8 cellular contexts compared by ENCODE assay signal in genomic region chr20:49914310-49915117, GRCh38. TPM values are rescaled to one million over a fixed set of nuclear protein-coding genes. Genes with fewer than 3 reads are reported as not detected.
DNase-seq lines count a peak whose midpoint lies in the region; ATAC-seq and TF ChIP-seq lines count a peak whose summit lies in the region.

No MANE protein-coding gene starts in this region.

- H3K4me3 ChIP-seq in GM06990 (replicated peaks; ENCODE audit: low read depth, low read length) (peak overlapping the region; percentile 71), iPS-18c (ENCODE audit: insufficient read depth, low read depth, low read length) (peak overlapping the region; percentile 97)

- no peaks in the 10 kb centered on the region for H3K27me3 Mint-ChIP-seq in activated naive CD8-positive, alpha-beta T cell treated with anti-CD3 and anti-CD28 coated beads for 36 hours

- DNase-seq in GM06990 (ENCODE audit: extremely low read depth, insufficient read length) (no peak), UCSD-AML1 (lab: John Stamatoyannopoulos, UW; ENCODE audit: unreplicated experiment) (no peak)
- peak; percentile 12 for DNase-seq in activated naive CD8-positive, alpha-beta T cell treated with anti-CD3 and anti-CD28 coated beads for 36 hours
- peak; percentile 30 for DNase-seq in stimulated activated CD8-positive, alpha-beta memory T cell treated with anti-CD3 and anti-CD28 coated beads, Interleukin-4, amount 100 ng/mL, for 48 hours

- peaks cover 5% of the 10 kb centered on the region for H3K36me3 ChIP-seq in GM06990 (ENCODE audit: control insufficient read depth, insufficient read depth, low read length)

- ATAC-seq in HG03342 (IDR thresholded peaks at IDR 0.05; ENCODE audit: unreplicated experiment): peak; percentile 4
- ATAC-seq in HG03095 (IDR thresholded peaks at IDR 0.05; ENCODE audit: unreplicated experiment): no peak
- ATAC-seq in GM18867 (IDR thresholded peaks at IDR 0.05; ENCODE audit: unreplicated experiment): no peak

- H3K27ac Mint-ChIP-seq in activated naive CD8-positive, alpha-beta T cell treated with anti-CD3 and anti-CD28 coated beads for 36 hours: peak overlapping the region; percentile 100

- H3K9me3 Mint-ChIP-seq in activated naive CD8-positive, alpha-beta T cell treated with anti-CD3 and anti-CD28 coated beads for 36 hours: no peaks in the 10 kb centered on the region

- peak; percentile 4 for TF ChIP-seq CTCF in GM06990 (IDR thresholded peaks at IDR 0.05; ENCODE audit: insufficient read depth, low read length, poor library complexity, severe bottlenecking)

- peak overlapping the region; percentile 91 for H3K4me3 Mint-ChIP-seq in activated naive CD8-positive, alpha-beta T cell treated with anti-CD3 and anti-CD28 coated beads for 36 hours

- H3K9me3 ChIP-seq in iPS-18c (ENCODE audit: control insufficient read depth, insufficient read depth, low read length): no peaks in the 10 kb centered on the region

- no peaks in the 10 kb centered on the region for H3K27me3 ChIP-seq in GM06990 (replicated peaks; ENCODE audit: control insufficient read depth, insufficient read depth, low read length)

- peaks cover 1% of the 10 kb centered on the region for H3K36me3 Mint-ChIP-seq in activated naive CD8-positive, alpha-beta T cell treated with anti-CD3 and anti-CD28 coated beads for 36 hours

- H3K4me1 Mint-ChIP-seq in activated naive CD8-positive, alpha-beta T cell treated with anti-CD3 and anti-CD28 coated beads for 36 hours: peaks cover 28% of the 10 kb centered on the region

RNA-seq across cellular contexts. Expression of gene SPATA2, which starts 0.8 kb away (rescaled TPM):
- total RNA-seq in activated naive CD8-positive, alpha-beta T cell treated with anti-CD3 and anti-CD28 coated beads for 36 hours: 10 to 100 TPM; 11.2 to 11.6 TPM

RNA-seq across cellular contexts. Expression of gene RNF114, which starts 21.7 kb away (rescaled TPM):
- total RNA-seq in activated naive CD8-positive, alpha-beta T cell treated with anti-CD3 and anti-CD28 coated beads for 36 hours: 10 to 100 TPM; 61.5 to 70.7 TPM

Comparison
In these comparisons a context has a peak if more than half of its experiments do, and no peak if none do; other contexts are left out.
1. DNase-seq: peak in activated naive CD8-positive, alpha-beta T cell treated with anti-CD3 and anti-CD28 coated beads for 36 hours (single experiment) and stimulated activated CD8-positive, alpha-beta memory T cell treated with anti-CD3 and anti-CD28 coated beads, Interleukin-4, amount 100 ng/mL, for 48 hours (single experiment); none in GM06990 (single experiment) and UCSD-AML1 (single experiment).